In the genomic region with DNA sequence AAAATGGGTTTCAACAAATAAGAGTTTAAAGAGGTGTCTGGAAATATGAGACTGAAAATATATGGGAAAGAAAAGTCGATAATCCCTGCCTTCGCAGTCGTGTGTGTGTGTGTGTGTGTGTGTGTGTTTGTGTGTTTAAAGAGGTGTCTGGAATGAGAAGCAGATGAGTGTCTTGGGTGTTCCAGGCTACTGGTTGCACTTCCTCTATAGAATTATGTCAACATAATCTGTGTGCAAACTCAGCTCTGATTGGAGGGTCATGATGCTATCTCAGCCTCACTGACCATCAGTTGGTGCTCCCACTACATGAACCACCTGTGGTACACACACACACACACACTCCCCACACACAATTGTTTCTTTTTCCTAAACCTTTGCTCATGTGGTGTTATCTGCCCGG, we compare ENCODE assay signal across 1 cellular context.
TF ChIP-seq lines count a peak whose summit lies in the region.

No MANE protein-coding gene starts in this region.

TF ChIP-seq in H1, 55 proteins besides CTCF, POLR2A, EP300 and RAD21 (continued from another document):
- TF ChIP-seq, protein P1, sequence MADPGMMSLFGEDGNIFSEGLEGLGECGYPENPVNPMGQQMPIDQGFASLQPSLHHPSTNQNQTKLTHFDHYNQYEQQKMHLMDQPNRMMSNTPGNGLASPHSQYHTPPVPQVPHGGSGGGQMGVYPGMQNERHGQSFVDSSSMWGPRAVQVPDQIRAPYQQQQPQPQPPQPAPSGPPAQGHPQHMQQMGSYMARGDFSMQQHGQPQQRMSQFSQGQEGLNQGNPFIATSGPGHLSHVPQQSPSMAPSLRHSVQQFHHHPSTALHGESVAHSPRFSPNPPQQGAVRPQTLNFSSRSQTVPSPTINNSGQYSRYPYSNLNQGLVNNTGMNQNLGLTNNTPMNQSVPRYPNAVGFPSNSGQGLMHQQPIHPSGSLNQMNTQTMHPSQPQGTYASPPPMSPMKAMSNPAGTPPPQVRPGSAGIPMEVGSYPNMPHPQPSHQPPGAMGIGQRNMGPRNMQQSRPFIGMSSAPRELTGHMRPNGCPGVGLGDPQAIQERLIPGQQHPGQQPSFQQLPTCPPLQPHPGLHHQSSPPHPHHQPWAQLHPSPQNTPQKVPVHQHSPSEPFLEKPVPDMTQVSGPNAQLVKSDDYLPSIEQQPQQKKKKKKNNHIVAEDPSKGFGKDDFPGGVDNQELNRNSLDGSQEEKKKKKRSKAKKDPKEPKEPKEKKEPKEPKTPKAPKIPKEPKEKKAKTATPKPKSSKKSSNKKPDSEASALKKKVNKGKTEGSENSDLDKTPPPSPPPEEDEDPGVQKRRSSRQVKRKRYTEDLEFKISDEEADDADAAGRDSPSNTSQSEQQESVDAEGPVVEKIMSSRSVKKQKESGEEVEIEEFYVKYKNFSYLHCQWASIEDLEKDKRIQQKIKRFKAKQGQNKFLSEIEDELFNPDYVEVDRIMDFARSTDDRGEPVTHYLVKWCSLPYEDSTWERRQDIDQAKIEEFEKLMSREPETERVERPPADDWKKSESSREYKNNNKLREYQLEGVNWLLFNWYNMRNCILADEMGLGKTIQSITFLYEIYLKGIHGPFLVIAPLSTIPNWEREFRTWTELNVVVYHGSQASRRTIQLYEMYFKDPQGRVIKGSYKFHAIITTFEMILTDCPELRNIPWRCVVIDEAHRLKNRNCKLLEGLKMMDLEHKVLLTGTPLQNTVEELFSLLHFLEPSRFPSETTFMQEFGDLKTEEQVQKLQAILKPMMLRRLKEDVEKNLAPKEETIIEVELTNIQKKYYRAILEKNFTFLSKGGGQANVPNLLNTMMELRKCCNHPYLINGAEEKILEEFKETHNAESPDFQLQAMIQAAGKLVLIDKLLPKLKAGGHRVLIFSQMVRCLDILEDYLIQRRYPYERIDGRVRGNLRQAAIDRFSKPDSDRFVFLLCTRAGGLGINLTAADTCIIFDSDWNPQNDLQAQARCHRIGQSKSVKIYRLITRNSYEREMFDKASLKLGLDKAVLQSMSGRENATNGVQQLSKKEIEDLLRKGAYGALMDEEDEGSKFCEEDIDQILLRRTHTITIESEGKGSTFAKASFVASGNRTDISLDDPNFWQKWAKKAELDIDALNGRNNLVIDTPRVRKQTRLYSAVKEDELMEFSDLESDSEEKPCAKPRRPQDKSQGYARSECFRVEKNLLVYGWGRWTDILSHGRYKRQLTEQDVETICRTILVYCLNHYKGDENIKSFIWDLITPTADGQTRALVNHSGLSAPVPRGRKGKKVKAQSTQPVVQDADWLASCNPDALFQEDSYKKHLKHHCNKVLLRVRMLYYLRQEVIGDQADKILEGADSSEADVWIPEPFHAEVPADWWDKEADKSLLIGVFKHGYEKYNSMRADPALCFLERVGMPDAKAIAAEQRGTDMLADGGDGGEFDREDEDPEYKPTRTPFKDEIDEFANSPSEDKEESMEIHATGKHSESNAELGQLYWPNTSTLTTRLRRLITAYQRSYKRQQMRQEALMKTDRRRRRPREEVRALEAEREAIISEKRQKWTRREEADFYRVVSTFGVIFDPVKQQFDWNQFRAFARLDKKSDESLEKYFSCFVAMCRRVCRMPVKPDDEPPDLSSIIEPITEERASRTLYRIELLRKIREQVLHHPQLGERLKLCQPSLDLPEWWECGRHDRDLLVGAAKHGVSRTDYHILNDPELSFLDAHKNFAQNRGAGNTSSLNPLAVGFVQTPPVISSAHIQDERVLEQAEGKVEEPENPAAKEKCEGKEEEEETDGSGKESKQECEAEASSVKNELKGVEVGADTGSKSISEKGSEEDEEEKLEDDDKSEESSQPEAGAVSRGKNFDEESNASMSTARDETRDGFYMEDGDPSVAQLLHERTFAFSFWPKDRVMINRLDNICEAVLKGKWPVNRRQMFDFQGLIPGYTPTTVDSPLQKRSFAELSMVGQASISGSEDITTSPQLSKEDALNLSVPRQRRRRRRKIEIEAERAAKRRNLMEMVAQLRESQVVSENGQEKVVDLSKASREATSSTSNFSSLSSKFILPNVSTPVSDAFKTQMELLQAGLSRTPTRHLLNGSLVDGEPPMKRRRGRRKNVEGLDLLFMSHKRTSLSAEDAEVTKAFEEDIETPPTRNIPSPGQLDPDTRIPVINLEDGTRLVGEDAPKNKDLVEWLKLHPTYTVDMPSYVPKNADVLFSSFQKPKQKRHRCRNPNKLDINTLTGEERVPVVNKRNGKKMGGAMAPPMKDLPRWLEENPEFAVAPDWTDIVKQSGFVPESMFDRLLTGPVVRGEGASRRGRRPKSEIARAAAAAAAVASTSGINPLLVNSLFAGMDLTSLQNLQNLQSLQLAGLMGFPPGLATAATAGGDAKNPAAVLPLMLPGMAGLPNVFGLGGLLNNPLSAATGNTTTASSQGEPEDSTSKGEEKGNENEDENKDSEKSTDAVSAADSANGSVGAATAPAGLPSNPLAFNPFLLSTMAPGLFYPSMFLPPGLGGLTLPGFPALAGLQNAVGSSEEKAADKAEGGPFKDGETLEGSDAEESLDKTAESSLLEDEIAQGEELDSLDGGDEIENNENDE (IDR thresholded peaks at IDR 0.05; ENCODE audit: insufficient replicate concordance, low read length) = no peak
- no peak for TF ChIP-seq KDM5A (IDR thresholded peaks at IDR 0.05; ENCODE audit: low read length)
- TF ChIP-seq SP2 (IDR thresholded peaks at IDR 0.05; ENCODE audit: low read length) = no peak
- TF ChIP-seq ASH2L (IDR thresholded peaks at IDR 0.05; ENCODE audit: low read length) = no peak
- no peak for TF ChIP-seq POU5F1 (IDR thresholded peaks at IDR 0.05; ENCODE audit: low read depth, low read length)
- no peak for TF ChIP-seq RFX5 (IDR thresholded peaks at IDR 0.05; ENCODE audit: borderline replicate concordance, low read depth, low read length)
- TF ChIP-seq CHD2 (IDR thresholded peaks at IDR 0.05; ENCODE audit: low read length) = no peak
- TF ChIP-seq SIN3A (conservative IDR thresholded peaks at IDR 0.05 in 1 of 2, IDR thresholded peaks at IDR 0.05 in 1 of 2; ENCODE audit: low read depth in 1 of 2, low read length in 2 of 2) = no peak
- no peak for TF ChIP-seq BACH1 (IDR thresholded peaks at IDR 0.05; ENCODE audit: low read length)
- no peak for TF ChIP-seq TAF1 (IDR thresholded peaks at IDR 0.05; ENCODE audit: low read depth, low read length)
- TF ChIP-seq, protein P2, sequence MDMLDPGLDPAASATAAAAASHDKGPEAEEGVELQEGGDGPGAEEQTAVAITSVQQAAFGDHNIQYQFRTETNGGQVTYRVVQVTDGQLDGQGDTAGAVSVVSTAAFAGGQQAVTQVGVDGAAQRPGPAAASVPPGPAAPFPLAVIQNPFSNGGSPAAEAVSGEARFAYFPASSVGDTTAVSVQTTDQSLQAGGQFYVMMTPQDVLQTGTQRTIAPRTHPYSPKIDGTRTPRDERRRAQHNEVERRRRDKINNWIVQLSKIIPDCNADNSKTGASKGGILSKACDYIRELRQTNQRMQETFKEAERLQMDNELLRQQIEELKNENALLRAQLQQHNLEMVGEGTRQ (IDR thresholded peaks at IDR 0.05; ENCODE audit: low read length) = no peak
